ENCODE assay signal across 8 cellular contexts in the genomic region with DNA sequence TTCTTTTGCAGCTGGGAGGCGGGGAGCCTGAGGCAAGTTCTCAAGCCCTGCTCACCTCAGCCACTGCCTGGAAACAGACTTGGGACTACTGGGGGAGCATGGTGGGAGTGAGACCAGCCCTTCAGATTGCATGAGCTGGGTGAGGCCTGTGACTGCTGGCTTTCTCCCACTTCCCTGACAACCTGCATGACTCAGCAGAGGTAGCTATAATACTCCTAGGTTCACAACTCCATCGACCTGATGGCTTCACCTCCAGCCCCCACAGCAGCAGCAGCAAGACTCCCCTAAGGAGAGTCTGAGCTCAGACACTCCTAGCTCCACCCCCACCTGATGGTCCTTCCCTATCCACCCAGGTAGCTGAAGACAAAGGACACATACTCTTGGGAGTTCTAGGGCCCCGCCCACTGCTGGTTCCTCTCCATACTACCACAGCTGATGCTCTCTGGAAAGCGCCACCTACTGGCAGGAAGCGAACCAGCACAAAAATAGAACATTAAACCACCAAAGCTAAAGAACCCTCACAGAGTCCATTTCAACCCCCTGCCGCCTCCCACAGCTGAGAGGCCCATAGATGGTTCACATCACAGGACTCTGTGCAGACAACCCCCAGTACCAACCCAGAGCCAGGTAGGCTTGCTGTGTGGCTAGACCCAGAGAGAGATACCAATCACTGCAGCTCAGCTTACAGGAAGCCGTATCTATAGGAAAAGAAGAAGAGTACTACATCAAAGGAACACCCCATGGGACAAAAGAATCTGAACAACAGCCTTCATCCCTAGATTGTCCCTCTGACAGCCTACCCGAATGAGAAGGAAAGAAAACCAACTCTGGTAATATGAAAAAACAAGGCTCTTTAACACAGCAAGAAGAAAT.
A peak's percentile ranks its signal among the peaks of the same experiment; 100 is the strongest.
DNase-seq lines count a peak whose midpoint lies in the region; ATAC-seq and TF ChIP-seq lines count a peak whose summit lies in the region.

No MANE protein-coding gene starts in this region.

- peaks cover 0 to 3% (median 0%) of the 10 kb centered on the region in 4 donors for H3K9me3 ChIP-seq in Peyer's patch
- H3K9me3 ChIP-seq in right lobe of liver = no peaks in the 10 kb centered on the region

- no peak overlapping the region for H3K27ac ChIP-seq in Peyer's patch
- no peak overlapping the region for H3K27ac ChIP-seq in right lobe of liver

- no peak for ATAC-seq in right lobe of liver
- ATAC-seq in GM21381 (IDR thresholded peaks at IDR 0.05; ENCODE audit: unreplicated experiment) = no peak
- no peak for ATAC-seq in omental fat pad (ENCODE audit: low FRiP score)

- H3K27me3 ChIP-seq in Peyer's patch (no peaks in the 10 kb centered on the region), right lobe of liver (no peaks in the 10 kb centered on the region)

- WGBS in right lobe of liver (ENCODE audit: insufficient coverage, low coverage, low lambda C conversion rate, missing lambda C conversion rate) = 56% methylated on average over 6 of the region's 8 CpGs

- peak; percentile 67 for DNase-seq in activated CD8-positive, alpha-beta memory T cell treated with anti-CD3 and anti-CD28 coated beads for 24 hours
- no peak for DNase-seq in activated CD8-positive, alpha-beta memory T cell treated with anti-CD3 and anti-CD28 coated beads, Interleukin-2, amount 50 U/mL, for 4 hours
- DNase-seq in Peyer's patch (peak in 1 of 3 donors; percentile 55), amniotic epithelial cell (ENCODE audit: low read depth) (peak; percentile 25), right lobe of liver (peak; percentile 37 to 60 (median 41)), NCI-H2107 (lab: John Stamatoyannopoulos, UW) (no peak), omental fat pad (ENCODE audit: low spot score) (no peak)

- no peaks in the 10 kb centered on the region for H3K4me1 ChIP-seq in Peyer's patch
- H3K4me1 ChIP-seq in right lobe of liver = no peaks in the 10 kb centered on the region

- H3K4me3 ChIP-seq in Peyer's patch = no peak overlapping the region
- no peak overlapping the region for H3K4me3 ChIP-seq in right lobe of liver

- H3K36me3 ChIP-seq in Peyer's patch (no peaks in the 10 kb centered on the region), right lobe of liver (no peaks in the 10 kb centered on the region)

- TF ChIP-seq POLR2A in Peyer's patch (IDR thresholded peaks at IDR 0.05) (no peak), right lobe of liver (IDR thresholded peaks at IDR 0.05) (no peak)

- TF ChIP-seq CTCF in Peyer's patch (IDR thresholded peaks at IDR 0.05) = peak in 4 of 6 experiments; percentile 12 to 28 (median 27)
- TF ChIP-seq CTCF in right lobe of liver (IDR thresholded peaks at IDR 0.05) = peak; percentile 40 to 50 (median 45)
- no peak for TF ChIP-seq CTCF in omental fat pad (IDR thresholded peaks at IDR 0.05)

- intact Hi-C loops in right lobe of liver (cut with DNase I) = no loop called here

Comparison
In these comparisons a context has a peak if more than half of its experiments do, and no peak if none do; other contexts are left out.
1. DNase-seq: peak in activated CD8-positive, alpha-beta memory T cell treated with anti-CD3 and anti-CD28 coated beads for 24 hours (single experiment), amniotic epithelial cell (single experiment) and right lobe of liver (3 of 3); none in activated CD8-positive, alpha-beta memory T cell treated with anti-CD3 and anti-CD28 coated beads, Interleukin-2, amount 50 U/mL, for 4 hours (single experiment), NCI-H2107 (single experiment) and omental fat pad (single experiment).
2. CTCF ChIP-seq: peak in Peyer's patch (4 of 6) and right lobe of liver (4 of 4); none in omental fat pad (0 of 3).